Comparison of ENCODE assay signal across 9 cellular contexts in genomic region chr19:45368737-45369340, GRCh38.
DNase-seq lines count a peak whose midpoint lies in the region; ATAC-seq and TF ChIP-seq lines count a peak whose summit lies in the region.
"Had no signal": no experiment of that assay in that cellular context is flagged by ENCODE, and none has a peak within 500 bp of the region (broad histone marks: within the 10 kb centered on the region; RNA-seq: fewer than 3 reads in every experiment).

No MANE protein-coding gene starts in this region.

- H3K27me3 ChIP-seq in ACC112 (ENCODE audit: insufficient read depth, low read length) (no peaks in the 10 kb centered on the region), DND-41 (ENCODE audit: insufficient read depth, low read length, poor library complexity) (no peaks in the 10 kb centered on the region), SU-DHL-6 (ENCODE audit: low read length) (no peaks in the 10 kb centered on the region), MM.1S (replicated peaks; ENCODE audit: insufficient read depth, low read length) (no peaks in the 10 kb centered on the region)

- 0 out of 2 replicates have a peak, but pooled peaks cover 4% of the 10 kb centered on the region for H4K20me1 ChIP-seq in DND-41 (ENCODE audit: insufficient read depth, low read length)
- no peaks in the 10 kb centered on the region for H4K20me1 ChIP-seq in SU-DHL-6 (ENCODE audit: low read depth, low read length)
- H4K20me1 ChIP-seq in MM.1S (ENCODE audit: insufficient read depth, low read length): no peaks in the 10 kb centered on the region

- H2AFZ ChIP-seq in ACC112 (ENCODE audit: low read length, unreplicated experiment): no peak overlapping the region
- no peak overlapping the region for H2AFZ ChIP-seq in DND-41 (ENCODE audit: low read depth, low read length)
- no peak overlapping the region for H2AFZ ChIP-seq in SU-DHL-6 (ENCODE audit: low read depth, low read length, severe bottlenecking)
- no peak overlapping the region for H2AFZ ChIP-seq in MM.1S (ENCODE audit: low read length)
- H2AFZ ChIP-seq: parathyroid adenoma had no signal

- H3K4me2 ChIP-seq in DND-41 (ENCODE audit: insufficient read depth, low read length) (peak overlapping the region; percentile 98), SU-DHL-6 (ENCODE audit: low read depth, low read length, poor library complexity, severe bottlenecking) (peak overlapping the region; percentile 94), MM.1S (ENCODE audit: low read depth, low read length) (no peak overlapping the region)

- H3K79me2 ChIP-seq in ACC112 (ENCODE audit: control insufficient read depth, insufficient read depth, low read length, unreplicated experiment): peaks cover 23% of the 10 kb centered on the region
- peaks cover 17% of the 10 kb centered on the region for H3K79me2 ChIP-seq in DND-41 (ENCODE audit: insufficient read depth, low read length)
- H3K79me2 ChIP-seq in SU-DHL-6 (ENCODE audit: insufficient read depth, low read length): no peaks in the 10 kb centered on the region
- H3K79me2 ChIP-seq in MM.1S (ENCODE audit: low read length): no peaks in the 10 kb centered on the region

- no peaks in the 10 kb centered on the region for H3K9me3 ChIP-seq in DND-41 (ENCODE audit: insufficient read depth, low read length, severe bottlenecking)
- no peaks in the 10 kb centered on the region for H3K9me3 ChIP-seq in SU-DHL-6 (ENCODE audit: insufficient read depth, low read length)
- H3K9me3 ChIP-seq in MM.1S (replicated peaks; ENCODE audit: insufficient read depth, low read length): no peaks in the 10 kb centered on the region

- H3K27ac ChIP-seq in ACC112 (ENCODE audit: low read depth, low read length): no peak overlapping the region
- no peak overlapping the region for H3K27ac ChIP-seq in DND-41 (ENCODE audit: low read length)
- H3K27ac ChIP-seq in SU-DHL-6 (ENCODE audit: low read depth, low read length): no peak overlapping the region
- no peak overlapping the region for H3K27ac ChIP-seq in MM.1S (ENCODE audit: low read length)
- H3K27ac ChIP-seq: parathyroid adenoma had no signal

- H3K4me3 ChIP-seq in ACC112 (ENCODE audit: low read depth, low read length) (peak overlapping the region; percentile 94), DND-41 (ENCODE audit: low read depth in 1 of 2, low read length in 2 of 2) (peak overlapping the region in 1 of 2 experiments; percentile 96; a peak in 2 of 4 replicates), SU-DHL-6 (ENCODE audit: insufficient read depth, low read length, poor library complexity, severe bottlenecking) (no peak overlapping the region), MM.1S (ENCODE audit: low read length) (no peak overlapping the region)

- no peaks in the 10 kb centered on the region for H3K4me1 ChIP-seq in ACC112 (ENCODE audit: control insufficient read depth, insufficient read depth, low read length, unreplicated experiment)
- H3K4me1 ChIP-seq in DND-41 (ENCODE audit: insufficient read depth, low read length): peaks cover 29% of the 10 kb centered on the region
- H3K4me1 ChIP-seq in MM.1S (ENCODE audit: low read length): no peaks in the 10 kb centered on the region
- H3K4me1 ChIP-seq: parathyroid adenoma had no signal

- H3K9ac ChIP-seq in DND-41 (ENCODE audit: low read depth, low read length) (no peak overlapping the region), SU-DHL-6 (ENCODE audit: low read length) (no peak overlapping the region), MM.1S (ENCODE audit: low read length) (no peak overlapping the region)
- H3K9ac ChIP-seq: parathyroid adenoma had no signal

- TF ChIP-seq CTCF in DND-41 (IDR thresholded peaks at IDR 0.05; ENCODE audit: borderline replicate concordance, extremely low read depth, low read length, poor library complexity, severe bottlenecking) (no peak), SU-DHL-6 (IDR thresholded peaks at IDR 0.05; ENCODE audit: insufficient read depth, low read length, poor library complexity, severe bottlenecking) (no peak), MM.1S (IDR thresholded peaks at IDR 0.05; ENCODE audit: low read length) (no peak)

- ATAC-seq in DND-41 (ENCODE audit: insufficient read depth, low read depth) (no peak), GM21786 (IDR thresholded peaks at IDR 0.05; ENCODE audit: unreplicated experiment) (no peak)

- DNase-seq in DND-41: no peak
- DNase-seq in iPS-NIHi11 (ENCODE audit: low spot score): peak; percentile 22
- DNase-seq in MM.1S: no peak
- no peak for DNase-seq in ecto neural progenitor cell (ENCODE audit: low spot score)
- DNase-seq in effector CD8-positive, alpha-beta T cell (lab: John Stamatoyannopoulos, UW): no peak

- no peaks in the 10 kb centered on the region for H3F3A ChIP-seq in SU-DHL-6 (ENCODE audit: insufficient read depth)
- peaks cover 11% of the 10 kb centered on the region; the same call in 1 of the 2 replicates for H3F3A ChIP-seq in MM.1S (ENCODE audit: insufficient read depth, low read length)

- H3K36me3 ChIP-seq in ACC112 (ENCODE audit: insufficient read depth, low read length): 0 out of 2 replicates have a peak, but pooled peaks cover 3% of the 10 kb centered on the region
- H3K36me3 ChIP-seq in DND-41 (ENCODE audit: insufficient read depth, low read length): peaks cover 25% of the 10 kb centered on the region
- H3K36me3 ChIP-seq in SU-DHL-6 (ENCODE audit: low read length): no peaks in the 10 kb centered on the region
- H3K36me3 ChIP-seq in MM.1S (replicated peaks; ENCODE audit: insufficient read depth, low read length): no peaks in the 10 kb centered on the region

- H3K9me2 ChIP-seq in SU-DHL-6 (replicated peaks; ENCODE audit: insufficient read depth, low read length) (no peaks in the 10 kb centered on the region), MM.1S (replicated peaks; ENCODE audit: insufficient read depth, low read length) (no peaks in the 10 kb centered on the region)
